8 cellular contexts compared by ENCODE assay signal in genomic region chr6:23414204-23414501, GRCh38.
A peak's percentile ranks its signal among the peaks of the same experiment; 100 is the strongest.
DNase-seq lines count a peak whose midpoint lies in the region; TF ChIP-seq lines count a peak whose summit lies in the region.

No MANE protein-coding gene starts in this region.

- intact Hi-C loops in adrenal gland (cut with DNase I): no loop called here

- no peaks in the 10 kb centered on the region for H3K79me2 ChIP-seq in smooth muscle cell (ENCODE audit: low read depth)

- no peaks in the 10 kb centered on the region for H3K36me3 ChIP-seq in smooth muscle cell (ENCODE audit: low read depth)
- no peaks in the 10 kb centered on the region for H3K36me3 ChIP-seq in adrenal gland (replicated peaks in 1 of 2)

- H3K27me3 ChIP-seq in smooth muscle cell (ENCODE audit: low read depth) (no peaks in the 10 kb centered on the region), adrenal gland (no peaks in the 10 kb centered on the region)

- no peak for TF ChIP-seq POLR2A in adrenal gland (IDR thresholded peaks at IDR 0.05)

- H3K9me3 ChIP-seq in smooth muscle cell (replicated peaks; ENCODE audit: low read depth) (no peaks in the 10 kb centered on the region), adrenal gland (replicated peaks in 1 of 3) (no peaks in the 10 kb centered on the region)

- H3K9ac ChIP-seq in smooth muscle cell (ENCODE audit: low read depth): no peak overlapping the region

- peak overlapping the region; percentile 55 for H2AFZ ChIP-seq in smooth muscle cell (ENCODE audit: low read depth)

- TF ChIP-seq CTCF in epithelial cell of esophagus (IDR thresholded peaks at IDR 0.05; ENCODE audit: insufficient read depth, low read depth, low read length, missing control alignments): peak; percentile 47
- peak; percentile 41 for TF ChIP-seq CTCF in smooth muscle cell (IDR thresholded peaks at IDR 0.05; ENCODE audit: borderline replicate concordance, insufficient read depth, poor library complexity, severe bottlenecking)
- TF ChIP-seq CTCF in adrenal gland (IDR thresholded peaks at IDR 0.05): peak in 2 of 6 experiments; percentile 10 to 20

- H3K4me2 ChIP-seq in smooth muscle cell: peak overlapping the region; percentile 37

- H3K4me1 ChIP-seq in smooth muscle cell (ENCODE audit: low read depth) (peaks cover 3% of the 10 kb centered on the region), adrenal gland (replicated peaks in 1 of 2) (no peaks in the 10 kb centered on the region)

- H3K27ac ChIP-seq in smooth muscle cell (ENCODE audit: low read depth) (peak overlapping the region; percentile 82), adrenal gland (no peak overlapping the region), caudate nucleus (ENCODE audit: low read depth, low read length) (no peak overlapping the region)

- no peaks in the 10 kb centered on the region for H3F3A ChIP-seq in smooth muscle cell (ENCODE audit: low read depth)

- H3K4me3 ChIP-seq in epithelial cell of esophagus (ENCODE audit: low read length) (no peak overlapping the region), smooth muscle cell (no peak overlapping the region), adrenal gland (no peak overlapping the region)

- no peaks in the 10 kb centered on the region for H4K20me1 ChIP-seq in smooth muscle cell (ENCODE audit: low read depth)

- peak; percentile 8 for DNase-seq in NCI-H1105 treated with DMSO at 0.1 percent for 48 hours (lab: John Stamatoyannopoulos, UW)
- DNase-seq in NCI-H1105 (lab: John Stamatoyannopoulos, UW): no peak
- DNase-seq in NCI-H446 (lab: John Stamatoyannopoulos, UW): peak; percentile 10 to 45
- DNase-seq in epithelial cell of esophagus (ENCODE audit: low read depth): peak; percentile 63
- DNase-seq in smooth muscle cell (lab: John Stamatoyannopoulos, UW; ENCODE audit: unreplicated experiment): no peak
- no peak for DNase-seq in adrenal gland
- no peak for DNase-seq in caudate nucleus (lab: John Stamatoyannopoulos, UW)
- no peak for DNase-seq in NCI-H510A (lab: John Stamatoyannopoulos, UW)

Comparison
In these comparisons a context has a peak if more than half of its experiments do, and no peak if none do; other contexts are left out.
1. DNase-seq: peak in NCI-H1105 treated with DMSO at 0.1 percent for 48 hours (single experiment), NCI-H446 (2 of 2) and epithelial cell of esophagus (single experiment); none in NCI-H1105 (single experiment), smooth muscle cell (single experiment), adrenal gland (0 of 7), caudate nucleus (0 of 61) and NCI-H510A (single experiment).